ENCODE assay signal across 5 cellular contexts in the genomic region with DNA sequence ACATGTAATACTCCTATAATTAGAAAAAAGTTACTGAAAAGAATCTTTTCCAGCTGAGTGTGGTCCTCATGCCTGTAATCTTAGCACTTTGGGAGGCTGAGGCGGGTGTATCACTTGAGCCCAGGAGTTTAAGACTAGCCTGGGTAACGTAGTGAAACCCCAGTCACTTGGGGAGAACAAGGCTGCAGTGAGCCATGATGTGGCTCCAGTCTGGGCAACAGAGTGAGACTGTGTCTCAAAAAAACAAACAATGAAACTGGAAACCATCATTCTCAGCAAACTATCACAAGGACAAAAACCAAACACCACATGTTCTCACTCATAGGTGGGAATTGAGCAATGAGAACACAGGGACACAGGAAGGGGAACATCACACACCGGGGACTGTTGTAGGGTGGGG. TPM values are rescaled to one million over a fixed set of nuclear protein-coding genes. Genes with fewer than 3 reads are reported as not detected.
"Had no signal": no experiment of that assay in that cellular context is flagged by ENCODE, and none has a peak within 500 bp of the region (broad histone marks: within the 10 kb centered on the region; RNA-seq: fewer than 3 reads in every experiment).

No MANE protein-coding gene starts in this region.

RNA-seq across cellular contexts. Expression of a gene that starts 18.9 kb away (rescaled TPM):
- total RNA-seq: left lobe of liver, lung microvascular endothelial cell, mesenteric fat pad, psoas muscle, thoracic aorta had no signal
